In genomic region chr12:147242-147641, GRCh38 we compare ENCODE assay signal across 30 cellular contexts.
"Had no signal": no experiment of that assay in that cellular context is flagged by ENCODE, and none has a peak within 500 bp of the region (broad histone marks: within the 10 kb centered on the region; RNA-seq: fewer than 3 reads in every experiment).

No MANE protein-coding gene starts in this region.

- H3K9me3 ChIP-seq: left lung, lower lobe of right lung, ovary, prostate gland, sigmoid colon, spleen, stomach, testis, thyroid gland, transverse colon, upper lobe of left lung, vagina had no signal

- DNase-seq: islet precursor cell; kidney glomerular epithelial cell; left colon; left lung; lower lobe of right lung; mammary epithelial cell; mesenchymal stem cell; naive B cell; natural killer cell; nephron progenitor cell; ovary; posterior cingulate gyrus; retina; right cardiac atrium; sigmoid colon; small intestine; spleen; stimulated activated CD4-positive, alpha-beta T cell treated with anti-CD3 and anti-CD28 coated beads, Interleukin-4, amount 100 ng/mL, for 24 hours; stimulated activated naive B cell treated with anti-CD40 and anti-IgM and Interleukin-4, amounts not matched to agents 10 μg/mL and 1 μg/mL and 100 μg/mL, for 72 hours; stimulated activated naive CD8-positive, alpha-beta T cell treated with anti-CD3 and anti-CD28 coated beads, Interleukin-15, Interleukin-2, amounts not matched to agents 100 U/mL and 50 U/mL, for 24 hours; stomach; testis; thyroid gland; transverse colon; upper lobe of left lung had no signal

- H3K4me2 ChIP-seq: hepatocyte, neural progenitor cell had no signal

- H3K27me3 ChIP-seq: hepatocyte, neural progenitor cell, ovary, sigmoid colon, testis, thyroid gland, transverse colon, upper lobe of left lung, vagina had no signal

- FAIRE-seq: small intestine had no signal

- H3K36me3 ChIP-seq: left lung, lower lobe of right lung, neural progenitor cell, ovary, prostate gland, sigmoid colon, spleen, stomach, thyroid gland, transverse colon, upper lobe of left lung, vagina had no signal

- H3K4me3 ChIP-seq: hepatocyte, left lung, lower lobe of right lung, neural progenitor cell, ovary, prostate gland, sigmoid colon, spleen, stomach, testis, thyroid gland, transverse colon, upper lobe of left lung, vagina had no signal

- ATAC-seq: left colon; left lung; lower lobe of right lung; natural killer cell; right cardiac atrium; stimulated activated naive B cell treated with anti-CD40 and anti-IgM and Interleukin-4, amounts not matched to agents 10 μg/mL and 1 μg/mL and 100 μg/mL, for 72 hours; stimulated activated naive CD8-positive, alpha-beta T cell treated with anti-CD3 and anti-CD28 coated beads, Interleukin-15, Interleukin-2, amounts not matched to agents 100 U/mL and 50 U/mL, for 24 hours had no signal

- H3K27ac Mint-ChIP-seq: mesothelial cell of epicardium; naive B cell; natural killer cell; nephron progenitor cell; neural progenitor cell; stimulated activated naive B cell treated with anti-CD40 and anti-IgM and Interleukin-4, amounts not matched to agents 10 μg/mL and 1 μg/mL and 100 μg/mL, for 72 hours had no signal

- H3K36me3 Mint-ChIP-seq: mesothelial cell of epicardium; naive B cell; natural killer cell; neural progenitor cell; stimulated activated naive B cell treated with anti-CD40 and anti-IgM and Interleukin-4, amounts not matched to agents 10 μg/mL and 1 μg/mL and 100 μg/mL, for 72 hours had no signal

- H3K4me3 Mint-ChIP-seq: mesothelial cell of epicardium; naive B cell; natural killer cell; nephron progenitor cell; neural progenitor cell; stimulated activated naive B cell treated with anti-CD40 and anti-IgM and Interleukin-4, amounts not matched to agents 10 μg/mL and 1 μg/mL and 100 μg/mL, for 72 hours had no signal

- H2AFZ ChIP-seq: hepatocyte, neural progenitor cell had no signal

- H3K9ac ChIP-seq: neural progenitor cell had no signal

- H3K4me1 ChIP-seq: left lung, lower lobe of right lung, prostate gland, sigmoid colon, spleen, testis had no signal

- H3K27ac ChIP-seq: hepatocyte, left lung, lower lobe of right lung, neural progenitor cell, ovary, prostate gland, sigmoid colon, spleen, stomach, testis, thyroid gland, transverse colon, upper lobe of left lung, vagina had no signal

- H3K79me2 ChIP-seq: hepatocyte had no signal

- H3K9me3 Mint-ChIP-seq: mesothelial cell of epicardium; naive B cell; natural killer cell; nephron progenitor cell; neural progenitor cell; stimulated activated naive B cell treated with anti-CD40 and anti-IgM and Interleukin-4, amounts not matched to agents 10 μg/mL and 1 μg/mL and 100 μg/mL, for 72 hours had no signal
